In genomic region chr9:73014011-73014410, GRCh38 we compare ENCODE assay signal across 24 cellular contexts.
"Had no signal": no experiment of that assay in that cellular context is flagged by ENCODE, and none has a peak within 500 bp of the region (broad histone marks: within the 10 kb centered on the region; RNA-seq: fewer than 3 reads in every experiment).

No MANE protein-coding gene starts in this region.

- H3K79me2 ChIP-seq: hepatocyte had no signal

- H2AFZ ChIP-seq: hepatocyte had no signal

- H3K4me1 ChIP-seq: gastroesophageal sphincter, left ventricle myocardium inferior, lower lobe of right lung, psoas muscle, spleen had no signal

- H3K36me3 Mint-ChIP-seq: natural killer cell; stimulated activated naive B cell treated with anti-CD40 and anti-IgM and Interleukin-4, amounts not matched to agents 10 μg/mL and 1 μg/mL and 100 μg/mL, for 72 hours had no signal

- ATAC-seq: esophagus mucosa; gastroesophageal sphincter; heart left ventricle; left colon; lower lobe of right lung; natural killer cell; psoas muscle; sciatic nerve; stimulated activated naive B cell treated with anti-CD40 and anti-IgM and Interleukin-4, amounts not matched to agents 10 μg/mL and 1 μg/mL and 100 μg/mL, for 72 hours had no signal

- H3K27ac Mint-ChIP-seq: natural killer cell; stimulated activated naive B cell treated with anti-CD40 and anti-IgM and Interleukin-4, amounts not matched to agents 10 μg/mL and 1 μg/mL and 100 μg/mL, for 72 hours; stimulated activated naive CD8-positive, alpha-beta T cell treated with anti-CD3 and anti-CD28 coated beads, Interleukin-15, Interleukin-2, amounts not matched to agents 100 ng/mL and 50 ng/mL, for 24 hours had no signal

- DNase-seq: dorsolateral prefrontal cortex; effector CD4-positive, alpha-beta T cell; foreskin fibroblast; heart left ventricle; kidney glomerular epithelial cell; left colon; left ventricle myocardium inferior; lower lobe of right lung; natural killer cell; occipital lobe; ovary; posterior cingulate gyrus; psoas muscle; spleen; stimulated activated CD4-positive, alpha-beta T cell treated with anti-CD3 and anti-CD28 coated beads, Interleukin-4, amount 100 ng/mL, for 4 hours; stimulated activated naive B cell treated with anti-CD40 and anti-IgM and Interleukin-4, amounts not matched to agents 10 μg/mL and 1 μg/mL and 100 μg/mL, for 72 hours; trophoblast cell had no signal

- H3K9me3 ChIP-seq: gastroesophageal sphincter, lower lobe of right lung, ovary had no signal

- H3K27ac ChIP-seq: coronary artery, epithelial cell of prostate, gastroesophageal sphincter, heart left ventricle, hepatocyte, left ventricle myocardium inferior, lower lobe of right lung, ovary, psoas muscle, spleen had no signal

- H3K36me3 ChIP-seq: gastroesophageal sphincter, heart left ventricle, left ventricle myocardium inferior, lower lobe of right lung, ovary, spleen had no signal

- H3K27me3 ChIP-seq: dorsolateral prefrontal cortex, gastroesophageal sphincter, heart left ventricle, hepatocyte, ovary, spleen had no signal

- H3K4me3 ChIP-seq: coronary artery, gastroesophageal sphincter, heart left ventricle, hepatocyte, left ventricle myocardium inferior, lower lobe of right lung, ovary, psoas muscle, spleen had no signal

- H3K4me1 Mint-ChIP-seq: natural killer cell had no signal

- H3K4me2 ChIP-seq: hepatocyte had no signal

- H3K9me3 Mint-ChIP-seq: natural killer cell; stimulated activated naive CD8-positive, alpha-beta T cell treated with anti-CD3 and anti-CD28 coated beads, Interleukin-15, Interleukin-2, amounts not matched to agents 100 ng/mL and 50 ng/mL, for 24 hours had no signal

- H3K4me3 Mint-ChIP-seq: natural killer cell; stimulated activated naive B cell treated with anti-CD40 and anti-IgM and Interleukin-4, amounts not matched to agents 10 μg/mL and 1 μg/mL and 100 μg/mL, for 72 hours; stimulated activated naive CD8-positive, alpha-beta T cell treated with anti-CD3 and anti-CD28 coated beads, Interleukin-15, Interleukin-2, amounts not matched to agents 100 ng/mL and 50 ng/mL, for 24 hours had no signal
